Comparison of ENCODE assay signal across 11 cellular contexts in genomic region chr7:7569615-7570014, GRCh38. TPM values are rescaled to one million over a fixed set of nuclear protein-coding genes. Genes with fewer than 3 reads are reported as not detected.
DNase-seq lines count a peak whose midpoint lies in the region; ATAC-seq and TF ChIP-seq lines count a peak whose summit lies in the region.
"Had no signal": no experiment of that assay in that cellular context is flagged by ENCODE, and none has a peak within 500 bp of the region (broad histone marks: within the 10 kb centered on the region; RNA-seq: fewer than 3 reads in every experiment).

No MANE protein-coding gene starts in this region.

- H3K9me3 Mint-ChIP-seq in CD14-positive monocyte: no peaks in the 10 kb centered on the region
- peaks cover 7% of the 10 kb centered on the region for H3K9me3 Mint-ChIP-seq in glutamatergic neuron (ENCODE audit: unreplicated experiment)

- H3K9me3 ChIP-seq in Loucy (ENCODE audit: insufficient read depth, low read depth, low read length): no peaks in the 10 kb centered on the region

- no peaks in the 10 kb centered on the region for H3K36me3 ChIP-seq in Loucy (ENCODE audit: insufficient read depth, low read length)

- ATAC-seq in GM18861 (IDR thresholded peaks at IDR 0.05; ENCODE audit: unreplicated experiment): peak; percentile 26

- H3K36me3 Mint-ChIP-seq in CD14-positive monocyte: peaks cover 30 to 32% of the 10 kb centered on the region in 2 donors
- H3K36me3 Mint-ChIP-seq in glutamatergic neuron (ENCODE audit: unreplicated experiment): peaks cover 12% of the 10 kb centered on the region

- H3K4me1 Mint-ChIP-seq in CD14-positive monocyte (peaks cover 34% of the 10 kb centered on the region), glutamatergic neuron (ENCODE audit: low read depth, unreplicated experiment) (peaks cover 11% of the 10 kb centered on the region)

- H3K79me2 ChIP-seq in Loucy (ENCODE audit: insufficient read depth, low read length): peaks cover 61% of the 10 kb centered on the region

- H3K4me3 Mint-ChIP-seq in CD14-positive monocyte (peak overlapping the region; percentile 71 to 81), glutamatergic neuron (ENCODE audit: unreplicated experiment) (peak overlapping the region; percentile 93)

- H3K4me2 ChIP-seq in Loucy (ENCODE audit: low read depth, low read length, poor library complexity, severe bottlenecking): peak overlapping the region; percentile 91

- DNase-seq in CD14-positive monocyte (ENCODE audit: low spot score): no peak
- DNase-seq in glutamatergic neuron: no peak
- DNase-seq in COR-L47 (lab: John Stamatoyannopoulos, UW): no peak
- no peak for DNase-seq in HT-29 (ENCODE audit: low spot score)
- DNase-seq in DMS53 (lab: John Stamatoyannopoulos, UW): no peak
- DNase-seq in EL: no peak
- DNase-seq: brain microvascular endothelial cell, NCI-H187, T1000 had no signal

- no peak overlapping the region for H2AFZ ChIP-seq in Loucy (ENCODE audit: low read length)

- H3K9me2 ChIP-seq in Loucy (replicated peaks; ENCODE audit: low read depth, low read length): no peaks in the 10 kb centered on the region

- TF ChIP-seq CTCF in CD14-positive monocyte (IDR thresholded peaks at IDR 0.05) (no peak), Loucy (conservative IDR thresholded peaks at IDR 0.05; ENCODE audit: low read length) (no peak), glutamatergic neuron (IDR thresholded peaks at IDR 0.05; ENCODE audit: partially characterized antibody, unreplicated experiment) (no peak)

- peaks cover 15% of the 10 kb centered on the region for H4K20me1 ChIP-seq in Loucy (ENCODE audit: insufficient read depth, low read length, poor library complexity, severe bottlenecking)

- H3F3A ChIP-seq in Loucy (ENCODE audit: low read depth): no peaks in the 10 kb centered on the region; the same call in 1 of the 2 replicates

- no peaks in the 10 kb centered on the region for H3K27me3 ChIP-seq in Loucy (ENCODE audit: insufficient read depth, low read length, poor library complexity, severe bottlenecking)
- H3K27me3 ChIP-seq: brain microvascular endothelial cell had no signal

- H3K27me3 Mint-ChIP-seq in CD14-positive monocyte (ENCODE audit: low read depth in 3 of 3) (no peaks in the 10 kb centered on the region), glutamatergic neuron (ENCODE audit: unreplicated experiment) (no peaks in the 10 kb centered on the region)

- H3K9ac ChIP-seq in Loucy (ENCODE audit: low read depth, low read length, poor library complexity, severe bottlenecking): peak overlapping the region; percentile 92

- H3K4me1 ChIP-seq in Loucy (ENCODE audit: insufficient read depth, low read length, poor library complexity, severe bottlenecking): peaks cover 56% of the 10 kb centered on the region

- peak overlapping the region; percentile 94 to 97 (median 95) for H3K27ac Mint-ChIP-seq in CD14-positive monocyte
- H3K27ac Mint-ChIP-seq in glutamatergic neuron (ENCODE audit: unreplicated experiment): no peak overlapping the region

- intact Hi-C loops in CD14-positive monocyte (cut with micrococcal nuclease): loop anchor here (10.0 kb wide), 4 partner anchors 75 to 395 kb away; partner anchors contain the start of genes UMAD1 (in 2 of the 2), C1GALT1 (in 1 of the 2) and GLCCI1 (in 1 of the 2)

- peak overlapping the region; percentile 99 for H3K4me3 ChIP-seq in Loucy (ENCODE audit: low read length, poor library complexity, severe bottlenecking)

RNA-seq across cellular contexts. Expression of gene MIOS, which starts 2.9 kb away (rescaled TPM):
- polyA plus RNA-seq in CD14-positive monocyte: 10 to 100 TPM; 20.2 to 32.6 TPM
- total RNA-seq in glutamatergic neuron (ENCODE audit: unreplicated experiment): 30.9 TPM
- total RNA-seq in HT-29 (2014; rRNA removed; shearing (Covaris generic)): 23.2 and 28.8 TPM in 2 replicates

RNA-seq across cellular contexts. Expression of gene COL28A1, which starts 33.9 kb away (rescaled TPM):
- polyA plus RNA-seq in CD14-positive monocyte: not detected
- total RNA-seq in glutamatergic neuron (ENCODE audit: unreplicated experiment): 0.39 TPM
- total RNA-seq in HT-29 (2014; rRNA removed; shearing (Covaris generic)): 0.08 and 0.44 TPM in 2 replicates
